8 cellular contexts compared by ENCODE assay signal in the genomic region with DNA sequence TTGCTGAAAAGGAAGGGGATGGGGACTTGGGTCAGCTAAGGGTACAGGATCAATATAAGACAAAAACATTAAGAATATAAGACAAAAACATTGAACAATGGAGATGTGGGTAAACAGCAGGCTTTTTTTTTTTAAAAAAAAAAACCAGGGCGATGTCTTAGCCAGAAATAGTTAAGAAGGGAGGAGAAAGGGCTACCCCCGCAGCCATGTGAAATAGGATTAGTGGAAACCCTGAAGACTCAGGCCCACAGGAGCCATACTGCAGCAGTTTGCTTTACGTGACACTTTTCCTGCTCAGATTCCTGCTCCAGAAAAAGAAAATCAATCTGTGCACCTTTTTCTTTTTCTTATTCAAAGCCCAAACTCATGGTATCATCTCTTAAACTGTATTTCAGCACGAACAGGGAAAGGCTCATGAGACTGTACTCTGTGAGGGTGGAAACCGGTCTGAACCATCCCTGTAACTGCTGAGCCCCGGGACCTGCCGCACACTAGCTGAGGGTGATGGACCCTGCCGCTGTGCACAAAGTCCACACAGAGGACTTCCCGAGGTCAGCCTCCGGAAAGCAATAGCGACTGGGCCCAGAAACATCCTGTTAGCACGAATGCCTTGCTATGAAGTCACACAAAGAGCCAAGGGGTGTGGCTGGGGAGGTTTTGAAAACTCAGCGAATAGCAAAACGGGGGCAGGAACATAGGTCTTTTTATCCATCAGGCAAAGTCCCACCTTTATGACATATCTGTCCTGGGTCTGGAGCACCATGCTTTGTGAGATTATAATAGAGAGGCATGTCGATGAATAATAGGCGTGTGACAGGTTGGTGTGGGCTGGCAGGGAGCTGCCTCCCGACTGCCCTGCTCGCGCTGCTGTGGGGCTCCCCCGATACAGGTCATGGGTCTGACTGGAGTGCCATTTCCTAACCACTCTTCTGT. TPM values are rescaled to one million over a fixed set of nuclear protein-coding genes. Genes with fewer than 3 reads are reported as not detected.
DNase-seq lines count a peak whose midpoint lies in the region; ATAC-seq and TF ChIP-seq lines count a peak whose summit lies in the region.

No MANE protein-coding gene starts in this region.

- peak overlapping the region; percentile 87 for H2AFZ ChIP-seq in IMR-90 (replicated peaks; ENCODE audit: low read length, poor library complexity)

- peak overlapping the region; percentile 96 to 100 (median 99) for H3K27ac Mint-ChIP-seq in CD4-positive, CD25-positive, alpha-beta regulatory T cell
- H3K27ac Mint-ChIP-seq in activated CD4-positive, alpha-beta memory T cell treated with anti-CD3 and anti-CD28 coated beads for 36 hours, result peak overlapping the region; percentile 90
- H3K27ac Mint-ChIP-seq in nephron, result peak overlapping the region; percentile 77 to 93 (median 80)

- H3K4me2 ChIP-seq in IMR-90 (ENCODE audit: low read depth, low read length), result peak overlapping the region; percentile 89

- TF ChIP-seq RAD21 in IMR-90 (IDR thresholded peaks at IDR 0.05; ENCODE audit: low read length), result no peak

- peaks cover 20% of the 10 kb centered on the region for H3K27me3 Mint-ChIP-seq in CD4-positive, CD25-positive, alpha-beta regulatory T cell
- H3K27me3 Mint-ChIP-seq in activated CD4-positive, alpha-beta memory T cell treated with anti-CD3 and anti-CD28 coated beads for 36 hours, result no peaks in the 10 kb centered on the region
- peaks cover 5% of the 10 kb centered on the region for H3K27me3 Mint-ChIP-seq in nephron (ENCODE audit: low read depth)

- no peaks in the 10 kb centered on the region for H3K79me1 ChIP-seq in IMR-90 (ENCODE audit: low read depth in 1 of 2, low read length in 2 of 2)

- no peak overlapping the region for H2BK120ac ChIP-seq in IMR-90 (ENCODE audit: low read depth, low read length)

- peak overlapping the region; percentile 70 to 96 (median 88) for H3K4me3 Mint-ChIP-seq in CD4-positive, CD25-positive, alpha-beta regulatory T cell
- H3K4me3 Mint-ChIP-seq in activated CD4-positive, alpha-beta memory T cell treated with anti-CD3 and anti-CD28 coated beads for 36 hours, result peak overlapping the region; percentile 79
- H3K4me3 Mint-ChIP-seq in nephron, result peak overlapping the region; percentile 75 to 88 (median 84)

- TF ChIP-seq POLR2A in IMR-90 (IDR thresholded peaks at IDR 0.05; ENCODE audit: low read depth, low read length), result no peak

- no peak overlapping the region for H3K4ac ChIP-seq in IMR-90 (ENCODE audit: low read depth, low read length)

- peak; percentile 43 to 48 for ATAC-seq in CD4-positive, CD25-positive, alpha-beta regulatory T cell (ENCODE audit: low read depth in 2 of 2)
- peak; percentile 38 for ATAC-seq in IMR-90 (ENCODE audit: low read depth)

- no peak overlapping the region for H3K56ac ChIP-seq in IMR-90 (ENCODE audit: extremely low read depth, insufficient read depth, low read length)

- H3K4me3 ChIP-seq in CD4-positive, CD25-positive, alpha-beta regulatory T cell (ENCODE audit: low read depth, low read length), result peak overlapping the region; percentile 74
- peak overlapping the region; percentile 34 for H3K4me3 ChIP-seq in IMR-90 (ENCODE audit: insufficient read depth, low read depth, low read length)
- H3K4me3 ChIP-seq in epithelial cell of esophagus (ENCODE audit: low read length), result peak overlapping the region; percentile 39

- H3K27ac ChIP-seq in CD4-positive, CD25-positive, alpha-beta regulatory T cell (ENCODE audit: insufficient read depth, low read length, poor library complexity, severe bottlenecking), result peak overlapping the region; percentile 60
- no peak overlapping the region for H3K27ac ChIP-seq in IMR-90 (ENCODE audit: insufficient read depth, low read length)

- H2BK15ac ChIP-seq in IMR-90 (ENCODE audit: low read depth, low read length), result no peak overlapping the region

- H3K4me1 ChIP-seq in CD4-positive, CD25-positive, alpha-beta regulatory T cell (ENCODE audit: control insufficient read depth, insufficient read depth, low read length, poor library complexity, severe bottlenecking), result peaks cover 67% of the 10 kb centered on the region
- H3K4me1 ChIP-seq in IMR-90 (ENCODE audit: control insufficient read depth, insufficient read depth, low read length), result no peaks in the 10 kb centered on the region; the same call in 1 of the 2 replicates

- H2AK5ac ChIP-seq in IMR-90 (ENCODE audit: low read depth, low read length), result no peak overlapping the region

- no peak overlapping the region for H3K14ac ChIP-seq in IMR-90 (replicated peaks; ENCODE audit: low read depth, low read length)

- no peak for TF ChIP-seq CTCF in IMR-90 (conservative IDR thresholded peaks at IDR 0.05; ENCODE audit: low read depth, low read length)
- no peak for TF ChIP-seq CTCF in epithelial cell of esophagus (IDR thresholded peaks at IDR 0.05; ENCODE audit: insufficient read depth, low read depth, low read length, missing control alignments)
- TF ChIP-seq CTCF in nephron (IDR thresholded peaks at IDR 0.05; ENCODE audit: unreplicated experiment in 3 of 3), result no peak

- H3K27me3 ChIP-seq in CD4-positive, CD25-positive, alpha-beta regulatory T cell (ENCODE audit: control insufficient read depth, insufficient read depth, low read length), result no peaks in the 10 kb centered on the region
- H3K27me3 ChIP-seq in IMR-90 (ENCODE audit: control insufficient read depth, insufficient read depth, low read length), result peaks cover 19% of the 10 kb centered on the region

- no peak overlapping the region for H3K23ac ChIP-seq in IMR-90 (ENCODE audit: low read depth, low read length)

- H2BK20ac ChIP-seq in IMR-90 (ENCODE audit: low read depth, low read length), result no peak overlapping the region

- BruUV-seq in IMR-90 (replicated peaks; lab: Mats Ljungman, UMichigan), result no TSS peak

- WGBS in IMR-90 (ENCODE audit: extremely low coverage in 2 of 2, insufficient read length in 1 of 2), 2 experiments, result 8% methylated on average over 4 of the region's 20 CpGs; no CpG with 5 or more reads in 1 of the 2 experiments

- H3K4me1 Mint-ChIP-seq in CD4-positive, CD25-positive, alpha-beta regulatory T cell, result peaks cover 28 to 84% (median 50%) of the 10 kb centered on the region in 4 donors
- H3K4me1 Mint-ChIP-seq in activated CD4-positive, alpha-beta memory T cell treated with anti-CD3 and anti-CD28 coated beads for 36 hours (ENCODE audit: low read depth), result peaks cover 82% of the 10 kb centered on the region
- H3K4me1 Mint-ChIP-seq in nephron, result peaks cover 62% of the 10 kb centered on the region

- intact Hi-C loops in IMR-90 (cut with micrococcal nuclease), result no loop called here
- intact Hi-C loops in activated CD4-positive, alpha-beta memory T cell treated with anti-CD3 and anti-CD28 coated beads for 36 hours (cut with micrococcal nuclease), result loop anchor here (5.0 to 10.0 kb wide), 4 partner anchors 85 to 395 kb away; partner anchors contain the start of gene ZNF207

- no peaks in the 10 kb centered on the region for H3K9me3 ChIP-seq in CD4-positive, CD25-positive, alpha-beta regulatory T cell (ENCODE audit: control insufficient read depth in 2 of 2, low read length in 2 of 2)
- H3K9me3 ChIP-seq in IMR-90 (ENCODE audit: control insufficient read depth, insufficient read depth, low read length), result no peaks in the 10 kb centered on the region

- H4K20me1 ChIP-seq in IMR-90 (ENCODE audit: insufficient read depth, low read length), result no peaks in the 10 kb centered on the region

- dilution Hi-C loops in IMR-90 (cut with HindIII; ENCODE audit: low sequenced_read_pairs, unreplicated experiment), result no loop called here

- H3K9me3 Mint-ChIP-seq in CD4-positive, CD25-positive, alpha-beta regulatory T cell, result no peaks in the 10 kb centered on the region
- H3K9me3 Mint-ChIP-seq in activated CD4-positive, alpha-beta memory T cell treated with anti-CD3 and anti-CD28 coated beads for 36 hours, result no peaks in the 10 kb centered on the region
- H3K9me3 Mint-ChIP-seq in nephron, result no peaks in the 10 kb centered on the region

- no peaks in the 10 kb centered on the region for H3K36me3 ChIP-seq in CD4-positive, CD25-positive, alpha-beta regulatory T cell (ENCODE audit: control insufficient read depth, insufficient read depth, low read length)
- no peaks in the 10 kb centered on the region for H3K36me3 ChIP-seq in IMR-90 (ENCODE audit: control insufficient read depth, insufficient read depth, low read length)

- CTCF ChIA-PET in IMR-90 (lab: Yijun Ruan, JAX), result interaction anchor here (0.6 kb wide), 1 partner anchor 72 kb away, joined by 4 read pairs; no protein-coding TSS in a partner anchor
- CTCF ChIA-PET in activated CD4-positive, alpha-beta memory T cell treated with anti-CD3 and anti-CD28 coated beads for 36 hours (lab: Charles Lee), result interaction anchor here (0.6 to 3.1 kb wide), 5 partner anchors 13 to 76 kb away, joined by 3 to 13 read pairs (median 4); partner anchors contain the start of genes CDK5R1 and PSMD11

- 0 out of 2 replicates have a peak, but pooled peaks cover 2% of the 10 kb centered on the region for H3K9me1 ChIP-seq in IMR-90 (ENCODE audit: insufficient read depth, low read length)

- no peak overlapping the region for H4K8ac ChIP-seq in IMR-90 (ENCODE audit: low read depth in 2 of 2, low read length in 2 of 2)

- no peak overlapping the region for H4K5ac ChIP-seq in IMR-90 (ENCODE audit: low read depth, low read length)

- H2AK9ac ChIP-seq in IMR-90 (replicated peaks; ENCODE audit: low read depth, low read length, poor library complexity), result no peak overlapping the region

- no peak overlapping the region for H3K9ac ChIP-seq in IMR-90 (ENCODE audit: low read depth, low read length)

- H2BK5ac ChIP-seq in IMR-90 (ENCODE audit: low read depth, low read length, poor library complexity, severe bottlenecking), result no peak overlapping the region

- H4K91ac ChIP-seq in IMR-90 (ENCODE audit: insufficient read depth, low read depth, low read length), result no peak overlapping the region

- POLR2A ChIA-PET in IMR-90 (lab: Charles Lee; ENCODE audit: unreplicated experiment), result interaction anchor here (0.6 kb wide), 1 partner anchor 11 kb away, joined by 3 read pairs; no protein-coding TSS in a partner anchor
- POLR2A ChIA-PET in activated CD4-positive, alpha-beta memory T cell treated with anti-CD3 and anti-CD28 coated beads for 36 hours (lab: Charles Lee), result interaction anchor here (0.7 to 2.0 kb wide), 4 partner anchors 16 to 44 kb away, joined by 3 to 8 read pairs (median 4); partner anchors contain the start of gene CDK5R1

- in situ Hi-C loops in IMR-90 (cut with MboI; ENCODE audit: low sequenced_read_pairs), result no loop called here

- peaks cover 3% of the 10 kb centered on the region for H3K36me3 Mint-ChIP-seq in CD4-positive, CD25-positive, alpha-beta regulatory T cell
- H3K36me3 Mint-ChIP-seq in activated CD4-positive, alpha-beta memory T cell treated with anti-CD3 and anti-CD28 coated beads for 36 hours, result no peaks in the 10 kb centered on the region
- H3K36me3 Mint-ChIP-seq in nephron (ENCODE audit: low read depth), result no peaks in the 10 kb centered on the region

- no peak overlapping the region for H3K18ac ChIP-seq in IMR-90 (ENCODE audit: low read depth, low read length)

- DNase-seq in CD4-positive, CD25-positive, alpha-beta regulatory T cell, result peak in 2 of 3 donors; percentile 48 to 51
- DNase-seq in IMR-90 (no peak), epithelial cell of esophagus (ENCODE audit: low read depth) (peak; percentile 63), NOMO-1 treated with dmso at 0.1 percent for 144 hours (lab: John Stamatoyannopoulos, UW; ENCODE audit: unreplicated experiment) (no peak), NCI-H1048 (lab: John Stamatoyannopoulos, UW) (no peak), NCI-H1694 treated with DMSO at 0.1 percent for 48 hours (lab: John Stamatoyannopoulos, UW) (no peak)
- DNase-seq in activated CD4-positive, alpha-beta memory T cell treated with anti-CD3 and anti-CD28 coated beads for 36 hours, result peak; percentile 80

RNA-seq across cellular contexts. Expression of gene CDK5R1, which starts 33.2 kb away (rescaled TPM):
- total RNA-seq in CD4-positive, CD25-positive, alpha-beta regulatory T cell, result 6.3 TPM
- 1 to 10 TPM; 3.5 to 8.9 (median 5.0) TPM for polyA plus RNA-seq in CD4-positive, CD25-positive, alpha-beta regulatory T cell
- 0.36 and 0.56 TPM in 2 replicates for total RNA-seq in IMR-90 (2012; rRNA removed)
- 0.67 and 0.74 TPM in 2 replicates for polyA plus RNA-seq in IMR-90 (2012; rRNA removed)
- 0.35 and 0.46 TPM in 2 replicates for polyA plus RNA-seq in IMR-90 (2012; cell fraction: cytosol; rRNA removed)
- 1.4 and 1.8 TPM in 2 replicates for polyA plus RNA-seq in IMR-90 (2012; cell fraction: nucleus; rRNA removed; ENCODE audit: low replicate concordance)
- 10 to 100 TPM; 12.4 to 13.1 TPM for total RNA-seq in activated CD4-positive, alpha-beta memory T cell treated with anti-CD3 and anti-CD28 coated beads for 36 hours

Comparison
In these comparisons a context has a peak if more than half of its experiments do, and no peak if none do; other contexts are left out.
1. DNase-seq: peak in CD4-positive, CD25-positive, alpha-beta regulatory T cell (2 of 3), activated CD4-positive, alpha-beta memory T cell treated with anti-CD3 and anti-CD28 coated beads for 36 hours (single experiment) and epithelial cell of esophagus (single experiment); none in IMR-90 (single experiment), NOMO-1 treated with dmso at 0.1 percent for 144 hours (single experiment), NCI-H1048 (single experiment) and NCI-H1694 treated with DMSO at 0.1 percent for 48 hours (single experiment).
2. Peak in every context shown above with its lines, with median percentiles within 50 percentile points of each other: H3K4me3 ChIP-seq, H3K27ac Mint-ChIP-seq and H3K4me3 Mint-ChIP-seq.